In genomic region chr5:174987443-174988012, GRCh38 we compare ENCODE assay signal across 18 cellular contexts.
DNase-seq lines count a peak whose midpoint lies in the region; ATAC-seq and TF ChIP-seq lines count a peak whose summit lies in the region.
"Had no signal": no experiment of that assay in that cellular context is flagged by ENCODE, and none has a peak within 500 bp of the region (broad histone marks: within the 10 kb centered on the region; RNA-seq: fewer than 3 reads in every experiment).

No MANE protein-coding gene starts in this region.

- no peak overlapping the region for H3K4me3 Mint-ChIP-seq in type B pancreatic cell
- H3K4me3 Mint-ChIP-seq: B cell; CD8-positive, alpha-beta T cell; GM23338 had no signal

- intact Hi-C loops in dorsolateral prefrontal cortex (cut with DNase I) (no loop called here), left ventricle myocardium inferior (cut with micrococcal nuclease) (no loop called here), sciatic nerve (cut with DNase I) (no loop called here)

- peaks cover 31% of the 10 kb centered on the region for H3K4me1 ChIP-seq in left ventricle myocardium inferior
- no peaks in the 10 kb centered on the region for H3K4me1 ChIP-seq in effector memory CD4-positive, alpha-beta T cell (ENCODE audit: control insufficient read depth, insufficient read depth, low read length, poor library complexity, severe bottlenecking)

- H3K27ac Mint-ChIP-seq in type B pancreatic cell, result no peak overlapping the region
- H3K27ac Mint-ChIP-seq: B cell; CD8-positive, alpha-beta T cell; GM23338 had no signal

- H3K4me1 Mint-ChIP-seq in type B pancreatic cell (ENCODE audit: unreplicated experiment), result peaks cover 5% of the 10 kb centered on the region
- H3K4me1 Mint-ChIP-seq: B cell, GM23338 had no signal

- ATAC-seq in sciatic nerve, result peak; percentile 36
- ATAC-seq: CD8-positive, alpha-beta T cell; GM12878; GM23338 had no signal

- TF ChIP-seq CTCF in dorsolateral prefrontal cortex (IDR thresholded peaks at IDR 0.05 in 54 of 56, conservative IDR thresholded peaks at IDR 0.05 in 2 of 56; ENCODE audit: low read depth in 1 of 56, partially characterized antibody in 56 of 56) (no peak), left ventricle myocardium inferior (IDR thresholded peaks at IDR 0.05; ENCODE audit: borderline replicate concordance) (no peak), type B pancreatic cell (conservative IDR thresholded peaks at IDR 0.05) (no peak)

- H3K27me3 ChIP-seq in dorsolateral prefrontal cortex (no peaks in the 10 kb centered on the region), left ventricle myocardium inferior (ENCODE audit: low read depth) (peaks cover 25% of the 10 kb centered on the region)
- H3K27me3 ChIP-seq in effector memory CD4-positive, alpha-beta T cell (replicated peaks; ENCODE audit: control insufficient read depth, insufficient read depth, low read length, poor library complexity, severe bottlenecking), result no peaks in the 10 kb centered on the region
- H3K27me3 ChIP-seq: BLaER1 treated with 17β-estradiol and CSF1 and Interleukin-3, amounts not matched to agents 10 nM and 100 nM had no signal

- DNase-seq in dorsolateral prefrontal cortex, result no peak
- DNase-seq in left ventricle myocardium inferior, result no peak
- DNase-seq in sciatic nerve (ENCODE audit: low spot score), result no peak
- no peak for DNase-seq in type B pancreatic cell (ENCODE audit: extremely low spot score, unreplicated experiment)
- no peak for DNase-seq in dedifferentiated amniotic fluid mesenchymal stem cell (ENCODE audit: extremely low spot score)
- no peak for DNase-seq in activated effector memory CD4-positive, alpha-beta T cell treated with Interleukin-2 at 50 U/mL for 16 hours
- DNase-seq in effector memory CD4-positive, alpha-beta T cell, result no peak
- DNase-seq: Calu3; CD8-positive, alpha-beta T cell; DMS79 treated with DMSO at 0.1 percent for 48 hours; GF-D8; HCEC 1CT; IMR-90 had no signal

- no peaks in the 10 kb centered on the region for H3K9me3 ChIP-seq in left ventricle myocardium inferior (replicated peaks)
- no peaks in the 10 kb centered on the region for H3K9me3 ChIP-seq in effector memory CD4-positive, alpha-beta T cell (ENCODE audit: control insufficient read depth, low read length)
- H3K9me3 ChIP-seq: BLaER1 treated with 17β-estradiol and CSF1 and Interleukin-3, amounts not matched to agents 10 nM and 100 nM had no signal

- H3K4me3 ChIP-seq in dorsolateral prefrontal cortex, result no peak overlapping the region
- no peak overlapping the region for H3K4me3 ChIP-seq in left ventricle myocardium inferior
- no peak overlapping the region for H3K4me3 ChIP-seq in effector memory CD4-positive, alpha-beta T cell (ENCODE audit: insufficient read depth, low read depth, low read length, poor library complexity, severe bottlenecking)
- H3K4me3 ChIP-seq: BLaER1 treated with 17β-estradiol and CSF1 and Interleukin-3, amounts not matched to agents 10 nM and 100 nM; GM12878; GM23338 had no signal

- no peaks in the 10 kb centered on the region for H3K36me3 ChIP-seq in left ventricle myocardium inferior
- no peaks in the 10 kb centered on the region for H3K36me3 ChIP-seq in effector memory CD4-positive, alpha-beta T cell (ENCODE audit: control insufficient read depth, insufficient read depth, low read length)
- H3K36me3 ChIP-seq: BLaER1 treated with 17β-estradiol and CSF1 and Interleukin-3, amounts not matched to agents 10 nM and 100 nM had no signal

- no peaks in the 10 kb centered on the region for H3K9me3 Mint-ChIP-seq in type B pancreatic cell
- H3K9me3 Mint-ChIP-seq: CD8-positive, alpha-beta T cell; GM23338 had no signal

- peaks cover 3% of the 10 kb centered on the region for H3K27me3 Mint-ChIP-seq in type B pancreatic cell
- H3K27me3 Mint-ChIP-seq: B cell had no signal

- no peaks in the 10 kb centered on the region for H3K36me3 Mint-ChIP-seq in type B pancreatic cell
- H3K36me3 Mint-ChIP-seq: CD8-positive, alpha-beta T cell had no signal

- H3K27ac ChIP-seq in angular gyrus (ENCODE audit: low read depth, low read length) (peak overlapping the region; percentile 43), dorsolateral prefrontal cortex (peak overlapping the region in 37 of 59 donors; percentile 6 to 66 (median 44)), left ventricle myocardium inferior (replicated peaks) (peak overlapping the region; percentile 62)
- no peak overlapping the region for H3K27ac ChIP-seq in effector memory CD4-positive, alpha-beta T cell (ENCODE audit: insufficient read depth, low read length, poor library complexity, severe bottlenecking)
- H3K27ac ChIP-seq: BLaER1 treated with 17β-estradiol and CSF1 and Interleukin-3, amounts not matched to agents 10 nM and 100 nM had no signal
